2 cellular contexts compared by ENCODE assay signal in the genomic region with DNA sequence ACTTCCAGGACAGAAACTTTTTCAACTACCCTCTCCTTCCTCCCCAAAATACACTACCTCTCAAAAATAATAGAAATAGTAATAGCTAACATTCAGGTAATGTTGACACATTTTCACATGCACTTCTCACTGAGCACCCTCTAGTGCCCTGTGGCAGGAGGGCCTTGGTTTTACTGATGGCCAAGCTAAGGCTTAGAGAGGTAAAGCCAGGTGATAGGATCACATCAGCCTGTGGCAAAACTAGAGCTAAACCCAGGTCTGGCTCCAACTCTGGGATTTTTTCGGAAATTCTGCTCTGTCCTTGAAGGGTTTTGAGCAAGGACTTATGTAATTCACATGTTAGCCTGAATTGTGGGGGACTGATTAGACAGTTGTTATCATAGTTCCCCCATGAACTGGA.
TF ChIP-seq lines count a peak whose summit lies in the region.

No MANE protein-coding gene starts in this region.

TF ChIP-seq in SK-N-SH, 30 proteins besides CTCF, POLR2A, EP300 and RAD21 (continued from another document):
- TF ChIP-seq, protein P1, sequence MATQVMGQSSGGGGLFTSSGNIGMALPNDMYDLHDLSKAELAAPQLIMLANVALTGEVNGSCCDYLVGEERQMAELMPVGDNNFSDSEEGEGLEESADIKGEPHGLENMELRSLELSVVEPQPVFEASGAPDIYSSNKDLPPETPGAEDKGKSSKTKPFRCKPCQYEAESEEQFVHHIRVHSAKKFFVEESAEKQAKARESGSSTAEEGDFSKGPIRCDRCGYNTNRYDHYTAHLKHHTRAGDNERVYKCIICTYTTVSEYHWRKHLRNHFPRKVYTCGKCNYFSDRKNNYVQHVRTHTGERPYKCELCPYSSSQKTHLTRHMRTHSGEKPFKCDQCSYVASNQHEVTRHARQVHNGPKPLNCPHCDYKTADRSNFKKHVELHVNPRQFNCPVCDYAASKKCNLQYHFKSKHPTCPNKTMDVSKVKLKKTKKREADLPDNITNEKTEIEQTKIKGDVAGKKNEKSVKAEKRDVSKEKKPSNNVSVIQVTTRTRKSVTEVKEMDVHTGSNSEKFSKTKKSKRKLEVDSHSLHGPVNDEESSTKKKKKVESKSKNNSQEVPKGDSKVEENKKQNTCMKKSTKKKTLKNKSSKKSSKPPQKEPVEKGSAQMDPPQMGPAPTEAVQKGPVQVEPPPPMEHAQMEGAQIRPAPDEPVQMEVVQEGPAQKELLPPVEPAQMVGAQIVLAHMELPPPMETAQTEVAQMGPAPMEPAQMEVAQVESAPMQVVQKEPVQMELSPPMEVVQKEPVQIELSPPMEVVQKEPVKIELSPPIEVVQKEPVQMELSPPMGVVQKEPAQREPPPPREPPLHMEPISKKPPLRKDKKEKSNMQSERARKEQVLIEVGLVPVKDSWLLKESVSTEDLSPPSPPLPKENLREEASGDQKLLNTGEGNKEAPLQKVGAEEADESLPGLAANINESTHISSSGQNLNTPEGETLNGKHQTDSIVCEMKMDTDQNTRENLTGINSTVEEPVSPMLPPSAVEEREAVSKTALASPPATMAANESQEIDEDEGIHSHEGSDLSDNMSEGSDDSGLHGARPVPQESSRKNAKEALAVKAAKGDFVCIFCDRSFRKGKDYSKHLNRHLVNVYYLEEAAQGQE (IDR thresholded peaks at IDR 0.05; ENCODE audit: low read depth, low read length), result no peak
- TF ChIP-seq RXRA (IDR thresholded peaks at IDR 0.05; ENCODE audit: borderline replicate concordance, low read depth) (no peak), GABPA (IDR thresholded peaks at IDR 0.05; ENCODE audit: low read depth) (no peak), MXI1 (IDR thresholded peaks at IDR 0.05; ENCODE audit: low read depth, low read length) (no peak)

TF ChIP-seq in SK-N-SH treated with all-trans-retinoic acid at 6 μM for 48 hours, 23 proteins besides CTCF, POLR2A, EP300 and RAD21 (continued from another document):
- TF ChIP-seq TSHZ2 (CRISPR knock-in tag; IDR thresholded peaks at IDR 0.05), result no peak
- TF ChIP-seq ZFP30 (CRISPR knock-in tag; IDR thresholded peaks at IDR 0.05), result no peak
- TF ChIP-seq ZC3H10 (CRISPR knock-in tag; IDR thresholded peaks at IDR 0.05), result no peak
- no peak for TF ChIP-seq RARB (CRISPR knock-in tag; IDR thresholded peaks at IDR 0.05)
- TF ChIP-seq SNAI2 (CRISPR knock-in tag; IDR thresholded peaks at IDR 0.05), result no peak
- no peak for TF ChIP-seq ZNF8 (CRISPR knock-in tag; IDR thresholded peaks at IDR 0.05)
- TF ChIP-seq ISL1 (CRISPR knock-in tag; IDR thresholded peaks at IDR 0.05), result no peak
